21 cellular contexts compared by ENCODE assay signal in genomic region chr13:59766236-59766635, GRCh38.
"Had no signal": no experiment of that assay in that cellular context is flagged by ENCODE, and none has a peak within 500 bp of the region (broad histone marks: within the 10 kb centered on the region; RNA-seq: fewer than 3 reads in every experiment).

No MANE protein-coding gene starts in this region.

- H3K27ac Mint-ChIP-seq: immature natural killer cell; naive thymus-derived CD4-positive, alpha-beta T cell had no signal

- H3K27me3 Mint-ChIP-seq: naive thymus-derived CD4-positive, alpha-beta T cell had no signal

- H3K27ac ChIP-seq: colonic mucosa, esophagus squamous epithelium, gastroesophageal sphincter, left ventricle myocardium inferior, stomach, thoracic aorta, transverse colon had no signal

- H3K4me3 Mint-ChIP-seq: immature natural killer cell; naive thymus-derived CD4-positive, alpha-beta T cell had no signal

- H3K4me3 ChIP-seq: colonic mucosa, esophagus squamous epithelium, gastroesophageal sphincter, left ventricle myocardium inferior, lung, stomach, thoracic aorta, transverse colon had no signal

- H3K4me1 ChIP-seq: colonic mucosa, left ventricle myocardium inferior, transverse colon had no signal

- H3K36me3 ChIP-seq: colonic mucosa, esophagus squamous epithelium, gastroesophageal sphincter, left ventricle myocardium inferior, stomach, thoracic aorta, transverse colon had no signal

- DNase-seq: colonic mucosa; dermis blood vessel endothelial cell; esophagus squamous epithelium; foreskin fibroblast; glutamatergic neuron; immature natural killer cell; kidney; left cardiac atrium; left ventricle myocardium inferior; mesenchymal stem cell; naive thymus-derived CD4-positive, alpha-beta T cell; right cardiac atrium; small intestine; stimulated activated CD4-positive, alpha-beta T cell treated with anti-CD3 and anti-CD28 coated beads, Interleukin-12 subunit alpha, Interleukin-12 subunit beta, amount 100 ng/mL, for 4 hours; stimulated activated naive CD4-positive, alpha-beta T cell; stomach; substantia nigra; transverse colon had no signal

- ATAC-seq: gastroesophageal sphincter; left cardiac atrium; naive thymus-derived CD4-positive, alpha-beta T cell; right cardiac atrium had no signal

- H3K27me3 ChIP-seq: colonic mucosa, esophagus squamous epithelium, gastroesophageal sphincter, stomach, transverse colon had no signal

- H3K4me1 Mint-ChIP-seq: immature natural killer cell had no signal

- H3K36me3 Mint-ChIP-seq: immature natural killer cell had no signal
